In the genomic region with DNA sequence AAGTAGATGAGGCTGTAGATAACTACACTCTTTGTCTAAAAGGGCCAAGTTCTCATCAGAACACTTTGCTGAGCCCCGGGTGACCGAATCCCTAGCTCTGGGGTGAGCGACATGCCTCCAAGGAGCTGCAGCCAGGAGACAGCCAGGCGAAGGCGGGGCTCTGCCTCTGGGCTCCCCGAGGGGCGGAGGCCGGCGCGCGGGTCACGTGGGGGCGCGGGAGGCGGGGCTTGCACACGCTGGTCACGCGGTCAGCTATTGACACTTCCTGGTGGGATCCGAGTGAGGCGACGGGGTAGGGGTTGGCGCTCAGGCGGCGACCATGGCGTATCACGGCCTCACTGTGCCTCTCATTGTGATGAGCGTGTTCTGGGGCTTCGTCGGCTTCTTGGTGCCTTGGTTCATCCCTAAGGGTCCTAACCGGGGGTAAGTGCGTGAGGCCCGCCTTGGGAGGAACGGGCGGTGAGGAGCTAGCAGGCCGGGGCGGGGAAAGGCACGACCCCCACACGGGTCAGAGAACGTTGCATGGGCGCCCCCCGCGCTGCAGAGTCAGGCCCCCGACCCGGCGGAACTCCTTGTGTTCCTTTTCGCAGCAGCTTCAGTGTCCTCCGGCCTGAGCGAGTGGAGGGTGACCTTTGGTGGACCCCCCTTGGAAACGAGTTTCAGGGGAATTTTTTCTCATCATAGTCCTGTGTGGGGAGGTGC, we compare ENCODE assay signal across 1 cellular context.
TF ChIP-seq lines count a peak whose summit lies in the region.

ATP6V0E1 (plus strand) TSS at position 230 of the 702 bp plus-strand sequence; CDS start at position 320, 90 bp downstream.

TF ChIP-seq in K562, 482 proteins besides CTCF, POLR2A, EP300 and RAD21 (continued from another document and continues in another):
- TF ChIP-seq, protein P1, sequence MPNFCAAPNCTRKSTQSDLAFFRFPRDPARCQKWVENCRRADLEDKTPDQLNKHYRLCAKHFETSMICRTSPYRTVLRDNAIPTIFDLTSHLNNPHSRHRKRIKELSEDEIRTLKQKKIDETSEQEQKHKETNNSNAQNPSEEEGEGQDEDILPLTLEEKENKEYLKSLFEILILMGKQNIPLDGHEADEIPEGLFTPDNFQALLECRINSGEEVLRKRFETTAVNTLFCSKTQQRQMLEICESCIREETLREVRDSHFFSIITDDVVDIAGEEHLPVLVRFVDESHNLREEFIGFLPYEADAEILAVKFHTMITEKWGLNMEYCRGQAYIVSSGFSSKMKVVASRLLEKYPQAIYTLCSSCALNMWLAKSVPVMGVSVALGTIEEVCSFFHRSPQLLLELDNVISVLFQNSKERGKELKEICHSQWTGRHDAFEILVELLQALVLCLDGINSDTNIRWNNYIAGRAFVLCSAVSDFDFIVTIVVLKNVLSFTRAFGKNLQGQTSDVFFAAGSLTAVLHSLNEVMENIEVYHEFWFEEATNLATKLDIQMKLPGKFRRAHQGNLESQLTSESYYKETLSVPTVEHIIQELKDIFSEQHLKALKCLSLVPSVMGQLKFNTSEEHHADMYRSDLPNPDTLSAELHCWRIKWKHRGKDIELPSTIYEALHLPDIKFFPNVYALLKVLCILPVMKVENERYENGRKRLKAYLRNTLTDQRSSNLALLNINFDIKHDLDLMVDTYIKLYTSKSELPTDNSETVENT (CRISPR knock-in tag; IDR thresholded peaks at IDR 0.05) = peak; percentile 28; the same call in 1 of the 2 replicates
- TF ChIP-seq, protein P2, sequence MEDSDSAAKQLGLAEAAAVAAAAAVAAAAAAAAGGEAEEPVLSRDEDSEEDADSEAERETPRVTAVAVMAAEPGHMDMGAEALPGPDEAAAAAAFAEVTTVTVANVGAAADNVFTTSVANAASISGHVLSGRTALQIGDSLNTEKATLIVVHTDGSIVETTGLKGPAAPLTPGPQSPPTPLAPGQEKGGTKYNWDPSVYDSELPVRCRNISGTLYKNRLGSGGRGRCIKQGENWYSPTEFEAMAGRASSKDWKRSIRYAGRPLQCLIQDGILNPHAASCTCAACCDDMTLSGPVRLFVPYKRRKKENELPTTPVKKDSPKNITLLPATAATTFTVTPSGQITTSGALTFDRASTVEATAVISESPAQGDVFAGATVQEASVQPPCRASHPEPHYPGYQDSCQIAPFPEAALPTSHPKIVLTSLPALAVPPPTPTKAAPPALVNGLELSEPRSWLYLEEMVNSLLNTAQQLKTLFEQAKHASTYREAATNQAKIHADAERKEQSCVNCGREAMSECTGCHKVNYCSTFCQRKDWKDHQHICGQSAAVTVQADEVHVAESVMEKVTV (CRISPR knock-in tag; IDR thresholded peaks at IDR 0.05) = no peak
- TF ChIP-seq SMC3 (conservative IDR thresholded peaks at IDR 0.05; ENCODE audit: insufficient read depth, low read depth, low read length) = no peak
- peak in 1 of 2 experiments; percentile 14; a peak in 1 of 4 replicates for TF ChIP-seq RCOR1 (IDR thresholded peaks at IDR 0.05; ENCODE audit: borderline replicate concordance in 1 of 2, low read depth in 2 of 2, low read length in 2 of 2)
- TF ChIP-seq, protein P3, sequence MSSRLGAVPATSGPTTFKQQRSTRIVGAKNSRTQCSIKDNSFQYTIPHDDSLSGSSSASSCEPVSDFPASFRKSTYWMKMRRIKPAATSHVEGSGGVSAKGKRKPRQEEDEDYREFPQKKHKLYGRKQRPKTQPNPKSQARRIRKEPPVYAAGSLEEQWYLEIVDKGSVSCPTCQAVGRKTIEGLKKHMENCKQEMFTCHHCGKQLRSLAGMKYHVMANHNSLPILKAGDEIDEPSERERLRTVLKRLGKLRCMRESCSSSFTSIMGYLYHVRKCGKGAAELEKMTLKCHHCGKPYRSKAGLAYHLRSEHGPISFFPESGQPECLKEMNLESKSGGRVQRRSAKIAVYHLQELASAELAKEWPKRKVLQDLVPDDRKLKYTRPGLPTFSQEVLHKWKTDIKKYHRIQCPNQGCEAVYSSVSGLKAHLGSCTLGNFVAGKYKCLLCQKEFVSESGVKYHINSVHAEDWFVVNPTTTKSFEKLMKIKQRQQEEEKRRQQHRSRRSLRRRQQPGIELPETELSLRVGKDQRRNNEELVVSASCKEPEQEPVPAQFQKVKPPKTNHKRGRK (tag; IDR thresholded peaks at IDR 0.05) = no peak
- TF ChIP-seq ZNF316 (IDR thresholded peaks at IDR 0.05) = no peak
- no peak for TF ChIP-seq SMARCC2 (IDR thresholded peaks at IDR 0.05; ENCODE audit: low read depth)
- TF ChIP-seq HMGN3 (IDR thresholded peaks at IDR 0.05; ENCODE audit: borderline replicate concordance, extremely low read depth, insufficient read length, low read depth, low read length) = peak; percentile 91
- 0 out of 2 replicates have a peak, but pooled peaks have one; percentile 65 for TF ChIP-seq ELF4 (CRISPR knock-in tag; IDR thresholded peaks at IDR 0.05)
- TF ChIP-seq, protein P4, sequence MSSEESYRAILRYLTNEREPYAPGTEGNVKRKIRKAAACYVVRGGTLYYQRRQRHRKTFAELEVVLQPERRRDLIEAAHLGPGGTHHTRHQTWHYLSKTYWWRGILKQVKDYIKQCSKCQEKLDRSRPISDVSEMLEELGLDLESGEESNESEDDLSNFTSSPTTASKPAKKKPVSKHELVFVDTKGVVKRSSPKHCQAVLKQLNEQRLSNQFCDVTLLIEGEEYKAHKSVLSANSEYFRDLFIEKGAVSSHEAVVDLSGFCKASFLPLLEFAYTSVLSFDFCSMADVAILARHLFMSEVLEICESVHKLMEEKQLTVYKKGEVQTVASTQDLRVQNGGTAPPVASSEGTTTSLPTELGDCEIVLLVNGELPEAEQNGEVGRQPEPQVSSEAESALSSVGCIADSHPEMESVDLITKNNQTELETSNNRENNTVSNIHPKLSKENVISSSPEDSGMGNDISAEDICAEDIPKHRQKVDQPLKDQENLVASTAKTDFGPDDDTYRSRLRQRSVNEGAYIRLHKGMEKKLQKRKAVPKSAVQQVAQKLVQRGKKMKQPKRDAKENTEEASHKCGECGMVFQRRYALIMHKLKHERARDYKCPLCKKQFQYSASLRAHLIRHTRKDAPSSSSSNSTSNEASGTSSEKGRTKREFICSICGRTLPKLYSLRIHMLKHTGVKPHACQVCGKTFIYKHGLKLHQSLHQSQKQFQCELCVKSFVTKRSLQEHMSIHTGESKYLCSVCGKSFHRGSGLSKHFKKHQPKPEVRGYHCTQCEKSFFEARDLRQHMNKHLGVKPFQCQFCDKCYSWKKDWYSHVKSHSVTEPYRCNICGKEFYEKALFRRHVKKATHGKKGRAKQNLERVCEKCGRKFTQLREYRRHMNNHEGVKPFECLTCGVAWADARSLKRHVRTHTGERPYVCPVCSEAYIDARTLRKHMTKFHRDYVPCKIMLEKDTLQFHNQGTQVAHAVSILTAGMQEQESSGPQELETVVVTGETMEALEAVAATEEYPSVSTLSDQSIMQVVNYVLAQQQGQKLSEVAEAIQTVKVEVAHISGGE (CRISPR knock-in tag; IDR thresholded peaks at IDR 0.05) = no peak
- TF ChIP-seq ZEB2 (IDR thresholded peaks at IDR 0.05) = no peak
- TF ChIP-seq THAP7 (CRISPR knock-in tag; IDR thresholded peaks at IDR 0.05) = no peak
- TF ChIP-seq SP1 (CRISPR knock-in tag; IDR thresholded peaks at IDR 0.05) = peak; percentile 86
- peak; percentile 23 for TF ChIP-seq PHF20 (IDR thresholded peaks at IDR 0.05; ENCODE audit: partially characterized antibody)
- TF ChIP-seq CXXC5 (CRISPR knock-in tag; IDR thresholded peaks at IDR 0.05) = peak; percentile 92
- no peak for TF ChIP-seq PCBP1 (IDR thresholded peaks at IDR 0.05; ENCODE audit: low read depth, low read length, poor library complexity, severe bottlenecking)
- no peak for TF ChIP-seq PTRF (tag; IDR thresholded peaks at IDR 0.05)
- no peak for TF ChIP-seq ZNF589 (CRISPR knock-in tag; IDR thresholded peaks at IDR 0.05; ENCODE audit: low read depth)
- TF ChIP-seq NCOR1 (IDR thresholded peaks at IDR 0.05) = no peak
- TF ChIP-seq BRD4 (IDR thresholded peaks at IDR 0.05) = 0 out of 2 replicates have a peak, but pooled peaks have one; percentile 52
- peak; percentile 96 for TF ChIP-seq TOE1 (IDR thresholded peaks at IDR 0.05; ENCODE audit: borderline replicate concordance)
- no peak for TF ChIP-seq TOE1 (CRISPR knock-in tag; IDR thresholded peaks at IDR 0.05; ENCODE audit: borderline replicate concordance, low read depth)
- TF ChIP-seq, protein P5, sequence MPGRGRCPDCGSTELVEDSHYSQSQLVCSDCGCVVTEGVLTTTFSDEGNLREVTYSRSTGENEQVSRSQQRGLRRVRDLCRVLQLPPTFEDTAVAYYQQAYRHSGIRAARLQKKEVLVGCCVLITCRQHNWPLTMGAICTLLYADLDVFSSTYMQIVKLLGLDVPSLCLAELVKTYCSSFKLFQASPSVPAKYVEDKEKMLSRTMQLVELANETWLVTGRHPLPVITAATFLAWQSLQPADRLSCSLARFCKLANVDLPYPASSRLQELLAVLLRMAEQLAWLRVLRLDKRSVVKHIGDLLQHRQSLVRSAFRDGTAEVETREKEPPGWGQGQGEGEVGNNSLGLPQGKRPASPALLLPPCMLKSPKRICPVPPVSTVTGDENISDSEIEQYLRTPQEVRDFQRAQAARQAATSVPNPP (IDR thresholded peaks at IDR 0.05; ENCODE audit: borderline replicate concordance, insufficient read depth, insufficient read length) = no peak
- TF ChIP-seq MXI1 (IDR thresholded peaks at IDR 0.05; ENCODE audit: low read depth, low read length) = 0 out of 2 replicates have a peak, but pooled peaks have one; percentile 12
- no peak for TF ChIP-seq POLR2AphosphoS2 (IDR thresholded peaks at IDR 0.05; ENCODE audit: low read length)
- TF ChIP-seq TARDBP (IDR thresholded peaks at IDR 0.05) = peak; percentile 74; the same call in 1 of the 2 replicates
- no peak for TF ChIP-seq NONO (IDR thresholded peaks at IDR 0.05; ENCODE audit: low read depth in 2 of 2, low read length in 1 of 2)
- no peak for TF ChIP-seq ZNF764 (CRISPR knock-in tag; IDR thresholded peaks at IDR 0.05; ENCODE audit: low read depth)
- 0 out of 2 replicates have a peak, but pooled peaks have one; percentile 6 for TF ChIP-seq HDAC2 (IDR thresholded peaks at IDR 0.05)
- no peak for TF ChIP-seq ZNF75A (CRISPR knock-in tag; IDR thresholded peaks at IDR 0.05)
- TF ChIP-seq ZBTB17 (CRISPR knock-in tag; IDR thresholded peaks at IDR 0.05) = no peak
- TF ChIP-seq FIP1L1 (IDR thresholded peaks at IDR 0.05; ENCODE audit: low read depth, low read length, poor library complexity, severe bottlenecking) = no peak
- TF ChIP-seq POLR2G (IDR thresholded peaks at IDR 0.05; ENCODE audit: low read depth, low read length) = peak; percentile 93
- TF ChIP-seq STAT6 (CRISPR knock-in tag; IDR thresholded peaks at IDR 0.05) = no peak
- peak; percentile 91 for TF ChIP-seq NKRF (IDR thresholded peaks at IDR 0.05; ENCODE audit: borderline replicate concordance)
- peak; percentile 24; the same call in 1 of the 2 replicates for TF ChIP-seq KLF13 (tag; IDR thresholded peaks at IDR 0.05; ENCODE audit: borderline replicate concordance, low read depth)
- TF ChIP-seq PTBP1 (IDR thresholded peaks at IDR 0.05; ENCODE audit: low read depth, low read length) = no peak
- TF ChIP-seq ZNF717 (CRISPR knock-in tag; IDR thresholded peaks at IDR 0.05) = no peak
- TF ChIP-seq SIN3A (IDR thresholded peaks at IDR 0.05; ENCODE audit: borderline replicate concordance in 2 of 2, control insufficient read depth in 1 of 2, low read depth in 2 of 2, low read length in 2 of 2) = peak; percentile 59 to 69; a peak in 2 of 4 replicates
- TF ChIP-seq POLR3G (IDR thresholded peaks at IDR 0.05; ENCODE audit: extremely low read depth, insufficient read length, insufficient replicate concordance) = no peak
- TF ChIP-seq USF2 (CRISPR knock-in tag; IDR thresholded peaks at IDR 0.05) = peak; percentile 100
- peak; percentile 84 for TF ChIP-seq SUPT5H (IDR thresholded peaks at IDR 0.05)
- TF ChIP-seq FOS (IDR thresholded peaks at IDR 0.05; ENCODE audit: extremely low read depth, insufficient read length) = peak; percentile 1
- TF ChIP-seq TAF7 (tag; IDR thresholded peaks at IDR 0.05) = 0 out of 2 replicates have a peak, but pooled peaks have one; percentile 14
- TF ChIP-seq MYC (IDR thresholded peaks at IDR 0.05; ENCODE audit: low read depth, low read length) = peak; percentile 85
- 0 out of 2 replicates have a peak, but pooled peaks have one; percentile 23 for TF ChIP-seq MYC (CRISPR knock-in tag; IDR thresholded peaks at IDR 0.05; ENCODE audit: borderline replicate concordance, low read depth)
